27 cellular contexts compared by ENCODE assay signal in the genomic region with DNA sequence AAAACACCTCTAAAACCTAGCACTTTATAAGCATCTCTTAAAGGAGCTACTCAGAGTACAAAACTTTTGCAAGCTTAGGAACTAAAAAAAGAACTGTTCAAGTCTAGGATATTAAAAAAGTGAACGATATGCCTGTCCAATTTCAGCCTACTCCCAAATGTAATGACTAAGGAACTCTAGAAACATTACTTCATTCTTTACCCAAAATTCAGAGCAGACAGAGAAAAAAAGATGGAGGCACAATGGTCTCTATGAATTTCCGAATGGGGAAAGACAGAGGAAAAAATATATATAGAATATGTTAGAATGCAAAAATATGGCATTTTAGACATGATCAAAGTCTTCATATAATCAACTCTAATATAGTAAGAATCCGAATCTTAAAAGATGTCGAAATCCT.
"Had no signal": no experiment of that assay in that cellular context is flagged by ENCODE, and none has a peak within 500 bp of the region (broad histone marks: within the 10 kb centered on the region; RNA-seq: fewer than 3 reads in every experiment).

No MANE protein-coding gene starts in this region.

- H3K27ac ChIP-seq: brain microvascular endothelial cell, cardiac muscle cell, KMS-11, RWPE1 had no signal

- H3K9ac ChIP-seq: KMS-11 had no signal

- ATAC-seq: activated CD8-positive, alpha-beta memory T cell treated with anti-CD3 and anti-CD28 coated beads, Interleukin-2, amount 10 ng/mL, durations not matched to agents 7 days and 5 days; activated naive CD4-positive, alpha-beta T cell treated with anti-CD3 and anti-CD28 coated beads, Interleukin-2, amount 50 U/mL, for 72 hours; activated naive CD8-positive, alpha-beta T cell treated with anti-CD3 and anti-CD28 coated beads, Interleukin-2, amount 50 U/mL, for 24 hours had no signal

- H3K4me2 ChIP-seq: KMS-11 had no signal

- H3K27ac Mint-ChIP-seq: activated B cell treated with CpG ODN at 0.5 μM for 24 hours; activated CD8-positive, alpha-beta memory T cell treated with anti-CD3 and anti-CD28 coated beads, Interleukin-2, amount 10 ng/mL, durations not matched to agents 7 days and 5 days; activated naive CD4-positive, alpha-beta T cell treated with anti-CD3 and anti-CD28 coated beads, Interleukin-2, amount 50 U/mL, for 72 hours; activated naive CD8-positive, alpha-beta T cell treated with anti-CD3 and anti-CD28 coated beads, Interleukin-2, amount 50 U/mL, for 24 hours; T-helper 1 cell treated with Interleukin-12 subunit alpha and Interleukin-12 subunit beta and Interleukin-4 antibody, amounts not matched to agents 30 μg/mL and 1 μg/mL, for 36 hours had no signal

- H3K27me3 Mint-ChIP-seq: activated B cell treated with CpG ODN at 0.5 μM for 24 hours; activated CD4-positive, alpha-beta T cell treated with anti-CD3 and anti-CD28 coated beads, Interleukin-2, amount 10 ng/mL, durations not matched to agents 24 days and 14 days; activated CD8-positive, alpha-beta memory T cell treated with anti-CD3 and anti-CD28 coated beads, Interleukin-2, amount 10 ng/mL, durations not matched to agents 7 days and 5 days; activated naive CD8-positive, alpha-beta T cell treated with anti-CD3 and anti-CD28 coated beads, Interleukin-2, amount 50 U/mL, for 24 hours had no signal

- H3K27me3 ChIP-seq: brain microvascular endothelial cell, cardiac muscle cell, Peyer's patch had no signal

- H3K9me3 Mint-ChIP-seq: activated B cell treated with CpG ODN at 0.5 μM for 24 hours; activated CD4-positive, alpha-beta T cell treated with anti-CD3 and anti-CD28 coated beads, Interleukin-2, amount 10 ng/mL, durations not matched to agents 24 days and 14 days; activated naive CD4-positive, alpha-beta T cell treated with anti-CD3 and anti-CD28 coated beads, Interleukin-2, amount 50 U/mL, for 72 hours; activated naive CD8-positive, alpha-beta T cell treated with anti-CD3 and anti-CD28 coated beads, Interleukin-2, amount 50 U/mL, for 24 hours; T-helper 1 cell treated with Interleukin-12 subunit alpha and Interleukin-12 subunit beta and Interleukin-4 antibody, amounts not matched to agents 30 μg/mL and 1 μg/mL, for 36 hours had no signal

- H3K4me1 Mint-ChIP-seq: activated B cell treated with CpG ODN at 0.5 μM for 24 hours; activated CD4-positive, alpha-beta T cell treated with anti-CD3 and anti-CD28 coated beads, Interleukin-2, amount 10 ng/mL, durations not matched to agents 24 days and 14 days; activated naive CD8-positive, alpha-beta T cell treated with anti-CD3 and anti-CD28 coated beads, Interleukin-2, amount 50 U/mL, for 24 hours had no signal

- H3K4me3 Mint-ChIP-seq: activated B cell treated with CpG ODN at 0.5 μM for 24 hours; activated CD4-positive, alpha-beta T cell treated with anti-CD3 and anti-CD28 coated beads, Interleukin-2, amount 10 ng/mL, durations not matched to agents 24 days and 14 days; activated CD8-positive, alpha-beta memory T cell treated with anti-CD3 and anti-CD28 coated beads, Interleukin-2, amount 10 ng/mL, durations not matched to agents 7 days and 5 days; activated naive CD8-positive, alpha-beta T cell treated with anti-CD3 and anti-CD28 coated beads, Interleukin-2, amount 50 U/mL, for 24 hours; T-helper 1 cell treated with Interleukin-12 subunit alpha and Interleukin-12 subunit beta and Interleukin-4 antibody, amounts not matched to agents 30 μg/mL and 1 μg/mL, for 36 hours had no signal

- H3K4me3 ChIP-seq: cardiac muscle cell, Peyer's patch had no signal

- H3K9me3 ChIP-seq: Peyer's patch had no signal

- H3K4me1 ChIP-seq: Peyer's patch had no signal

- DNase-seq: activated B cell treated with CpG ODN at 0.5 μM for 24 hours; activated CD4-positive, alpha-beta T cell treated with anti-CD3 and anti-CD28 coated beads for 1 hour; activated CD4-positive, alpha-beta T cell treated with anti-CD3 and anti-CD28 coated beads, Interleukin-2, amount 10 ng/mL, durations not matched to agents 24 days and 14 days; activated CD4-positive, alpha-beta T cell treated with anti-CD3 and anti-CD28 coated beads, Interleukin-2, amount 50 U/mL, for 48 hours; activated CD8-positive, alpha-beta memory T cell treated with anti-CD3 and anti-CD28 coated beads, Interleukin-2, amount 10 ng/mL, durations not matched to agents 7 days and 5 days; activated effector memory CD4-positive, alpha-beta T cell treated with Interleukin-2 at 50 U/mL for 16 hours; activated naive CD4-positive, alpha-beta T cell treated with Interleukin-2 at 50 U/mL for 16 hours; activated naive CD8-positive, alpha-beta T cell treated with anti-CD3 and anti-CD28 coated beads, Interleukin-2, amount 50 U/mL, for 24 hours; amniotic stem cell; brain microvascular endothelial cell; IMR-90; NCI-H1092 treated with DMSO at 0.1 percent for 48 hours; NCI-H1436; NCI-H1694 treated with DMSO at 0.1 percent for 48 hours; NCI-H2029 treated with DMSO at 0.1 percent for 48 hours; NCI-H345; NCI-H510A; NCI-H526 treated with DMSO at 0.1 percent for 48 hours; NK-92 treated with Interleukin-12 subunit alpha and Interleukin-12 subunit beta, amount 100 ng/mL, for 24 hours; Peyer's patch; SHP77 treated with DMSO at 0.1 percent for 48 hours; T-helper 9 cell had no signal
